In genomic region chrX:153226344-153227190, GRCh38 we compare ENCODE assay signal across 11 cellular contexts. TPM values are rescaled to one million over a fixed set of nuclear protein-coding genes. Genes with fewer than 3 reads are reported as not detected.
DNase-seq lines count a peak whose midpoint lies in the region; ATAC-seq and TF ChIP-seq lines count a peak whose summit lies in the region.
"Had no signal": no experiment of that assay in that cellular context is flagged by ENCODE, and none has a peak within 500 bp of the region (broad histone marks: within the 10 kb centered on the region; RNA-seq: fewer than 3 reads in every experiment).

No MANE protein-coding gene starts in this region.

- no peaks in the 10 kb centered on the region; the same call in 1 of the 2 replicates for H3K4me1 ChIP-seq in GM23338 (ENCODE audit: insufficient read depth)
- H3K4me1 ChIP-seq in osteoblast (ENCODE audit: insufficient read depth, low read length) = no peaks in the 10 kb centered on the region
- H3K4me1 ChIP-seq: spleen had no signal

- H3K4me3 ChIP-seq in GM23338 = peak overlapping the region; percentile 39
- no peak overlapping the region for H3K4me3 ChIP-seq in NB4 (ENCODE audit: low read depth, low read length)
- no peak overlapping the region for H3K4me3 ChIP-seq in osteoblast (ENCODE audit: insufficient read depth, low read length)
- H3K4me3 ChIP-seq: spleen had no signal

- peak overlapping the region; percentile 94 for H3K27ac Mint-ChIP-seq in GM23338

- peaks cover 6% of the 10 kb centered on the region for H3K27me3 Mint-ChIP-seq in GM23338 (ENCODE audit: insufficient read depth, low read depth, poor library complexity)

- no peaks in the 10 kb centered on the region for H3K79me2 ChIP-seq in GM23338 (replicated peaks; ENCODE audit: insufficient read depth)
- no peaks in the 10 kb centered on the region for H3K79me2 ChIP-seq in osteoblast (ENCODE audit: insufficient read depth, low read length)

- no peak for TF ChIP-seq POLR2A in NB4 (IDR thresholded peaks at IDR 0.05; ENCODE audit: extremely low read depth, insufficient read length)

- H3K27me3 ChIP-seq in GM23338 (ENCODE audit: insufficient read depth) = no peaks in the 10 kb centered on the region
- peaks cover 2% of the 10 kb centered on the region for H3K27me3 ChIP-seq in osteoblast (ENCODE audit: insufficient read depth, low read length)

- H3K4me2 ChIP-seq in GM23338 (peak overlapping the region; percentile 66), osteoblast (ENCODE audit: insufficient read depth, low read length) (no peak overlapping the region)

- no peaks in the 10 kb centered on the region for H3K36me3 Mint-ChIP-seq in GM23338 (ENCODE audit: low read depth)

- peaks cover 11% of the 10 kb centered on the region; the same call in 2 of the 3 replicates for H3K4me1 Mint-ChIP-seq in GM23338

- H3K9me3 ChIP-seq in osteoblast (ENCODE audit: low read depth, low read length) = no peaks in the 10 kb centered on the region
- H3K9me3 ChIP-seq: spleen had no signal

- H3K4me3 Mint-ChIP-seq in GM23338 = peak overlapping the region; percentile 70

- ATAC-seq in GM23338 = peak; percentile 95

- H3K9me3 Mint-ChIP-seq in GM23338 = no peaks in the 10 kb centered on the region

- no peaks in the 10 kb centered on the region for H3F3A ChIP-seq in GM23338 (replicated peaks; ENCODE audit: low read depth)

- H4K20me1 ChIP-seq in GM23338 (replicated peaks; ENCODE audit: insufficient read depth) (no peaks in the 10 kb centered on the region), osteoblast (ENCODE audit: insufficient read depth, low read length) (no peaks in the 10 kb centered on the region)

- H3K36me3 ChIP-seq in GM23338 (ENCODE audit: insufficient read depth) = no peaks in the 10 kb centered on the region
- H3K36me3 ChIP-seq in osteoblast (ENCODE audit: insufficient read depth, low read length) = no peaks in the 10 kb centered on the region
- H3K36me3 ChIP-seq: spleen had no signal

- H3K9me2 ChIP-seq in GM23338 (ENCODE audit: insufficient read depth) = no peaks in the 10 kb centered on the region

- H3K27ac ChIP-seq in GM23338 (ENCODE audit: low read depth) (no peak overlapping the region), epithelial cell of prostate (peak overlapping the region; percentile 61), osteoblast (ENCODE audit: low read depth, low read length) (no peak overlapping the region)
- H3K27ac ChIP-seq: spleen had no signal

- DNase-seq in GM23338 (ENCODE audit: low spot score) = peak; percentile 98
- peak; percentile 49 for DNase-seq in NB4 (ENCODE audit: low read depth)
- DNase-seq in epithelial cell of prostate (ENCODE audit: low read depth, low spot score) = peak; percentile 77
- DNase-seq in osteoblast (ENCODE audit: insufficient read length, low spot score, missing footprints) = peak; percentile 9
- DNase-seq in NCI-H524 treated with DMSO at 0.1 percent for 48 hours (lab: John Stamatoyannopoulos, UW) = no peak
- no peak for DNase-seq in hypothalamus (lab: John Stamatoyannopoulos, UW)
- DNase-seq in GM20000 (ENCODE audit: low spot score) = no peak
- no peak for DNase-seq in GF-D8 (lab: John Stamatoyannopoulos, UW)
- DNase-seq: NCI-H524, spleen had no signal

- H2AFZ ChIP-seq in GM23338 (peak overlapping the region; percentile 39; the same call in 1 of the 2 replicates), osteoblast (ENCODE audit: low read length) (no peak overlapping the region)

- TF ChIP-seq CTCF in GM23338 (conservative IDR thresholded peaks at IDR 0.05; ENCODE audit: low read depth in 2 of 2) (no peak), NB4 (IDR thresholded peaks at IDR 0.05; ENCODE audit: low read depth, low read length) (no peak), osteoblast (IDR thresholded peaks at IDR 0.05; ENCODE audit: extremely low read depth, low read depth, low read length) (no peak), GM20000 (IDR thresholded peaks at IDR 0.05; ENCODE audit: extremely low read depth, missing control alignments) (no peak)

TF ChIP-seq in GM23338, 12 proteins besides CTCF, POLR2A, EP300 and RAD21:
- no peak for TF ChIP-seq ZNF331 (CRISPR knock-in tag; IDR thresholded peaks at IDR 0.05; ENCODE audit: low read depth)
- peak; percentile 38 for TF ChIP-seq REST (IDR thresholded peaks at IDR 0.05; ENCODE audit: unreplicated experiment)
- TF ChIP-seq POLR2AphosphoS5 (IDR thresholded peaks at IDR 0.05; ENCODE audit: low read depth) = peak; percentile 56; the same call in 1 of the 2 replicates
- no peak for TF ChIP-seq NANOG (IDR thresholded peaks at IDR 0.05; ENCODE audit: borderline replicate concordance)

RNA-seq across cellular contexts. Expression of gene MAGEA1, which starts 47.5 kb away (rescaled TPM):
- not detected in 2 replicates for total RNA-seq in GM23338 (2014; rRNA removed; shearing (Covaris generic))
- polyA plus RNA-seq in GM23338 (2016; fragmentation: Nextera tagmentation; extraction: Ambion mirVana) = not detected in 2 replicates
- not detected in 2 replicates for total RNA-seq in osteoblast
- total RNA-seq: spleen had no signal
- polyA plus RNA-seq: adipose tissue, spleen had no signal

Comparison
In these comparisons a context has a peak if more than half of its experiments do, and no peak if none do; other contexts are left out.
1. DNase-seq: peak in GM23338 (single experiment), NB4 (single experiment), epithelial cell of prostate (single experiment) and osteoblast (single experiment); none in NCI-H524 treated with DMSO at 0.1 percent for 48 hours (single experiment), hypothalamus (0 of 51), GM20000 (single experiment) and GF-D8 (single experiment).